In genomic region chr15:92617197-92618037, GRCh38 we compare ENCODE assay signal across 9 cellular contexts. TPM values are rescaled to one million over a fixed set of nuclear protein-coding genes. Genes with fewer than 3 reads are reported as not detected.
A peak's percentile ranks its signal among the peaks of the same experiment; 100 is the strongest.
DNase-seq lines count a peak whose midpoint lies in the region; ATAC-seq and TF ChIP-seq lines count a peak whose summit lies in the region.
"Had no signal": no experiment of that assay in that cellular context is flagged by ENCODE, and none has a peak within 500 bp of the region (broad histone marks: within the 10 kb centered on the region; RNA-seq: fewer than 3 reads in every experiment).

No MANE protein-coding gene starts in this region.

- DNase-seq in PC-9 = peak; percentile 40 to 57
- DNase-seq in cardiac septum (ENCODE audit: low spot score) = peak; percentile 83
- DNase-seq in gastrocnemius medialis = peak; percentile 76 to 84
- no peak for DNase-seq in stimulated activated CD4-positive, alpha-beta T cell treated with anti-CD3 and anti-CD28 coated beads, Interleukin-4, amount 100 ng/mL, for 4 hours
- DNase-seq in EL = no peak
- DNase-seq in pons (ENCODE audit: low spot score) = no peak
- DNase-seq in GDM1 (lab: John Stamatoyannopoulos, UW) = no peak
- DNase-seq: mammary epithelial cell had no signal

- no peaks in the 10 kb centered on the region for H3K36me3 ChIP-seq in HEK293 (ENCODE audit: control insufficient read depth in 2 of 2, insufficient read depth in 1 of 2, low read length in 2 of 2)
- H3K36me3 ChIP-seq in PC-9 (ENCODE audit: low read depth) = peaks cover 12% of the 10 kb centered on the region
- no peaks in the 10 kb centered on the region for H3K36me3 ChIP-seq in gastrocnemius medialis

- intact Hi-C loops in PC-9 (cut with micrococcal nuclease; ENCODE audit: unreplicated experiment) (loop anchor here (2.0 to 10.0 kb wide), 3 partner anchors 27 to 93 kb away; partner anchors contain the start of gene FAM174B), cardiac septum (cut with DNase I) (loop anchor here (5.0 kb wide), 2 partner anchors 45 to 95 kb away; no protein-coding TSS in a partner anchor), gastrocnemius medialis (cut with DNase I; ENCODE audit: low total_unique reads) (loop anchor here (5.0 kb wide), 1 partner anchor 65 kb away; no protein-coding TSS in a partner anchor)

- H2AFZ ChIP-seq in PC-9 = no peak overlapping the region

- in situ Hi-C loops in gastrocnemius medialis (cut with MboI; ENCODE audit: low sequenced_read_pairs in 4 of 4) = loop anchor here in 2 of 4 donors (10.0 kb wide), 2 partner anchors 47 to 93 kb away; no protein-coding TSS in a partner anchor

- no peaks in the 10 kb centered on the region; the same call in 1 of the 2 replicates for H4K20me1 ChIP-seq in PC-9 (ENCODE audit: insufficient read depth)

- no peaks in the 10 kb centered on the region for H3K9me2 ChIP-seq in PC-9 (ENCODE audit: insufficient read depth)

- H3K27ac ChIP-seq in HEK293 (ENCODE audit: extremely low read depth, low read depth, low read length) (no peak overlapping the region), PC-9 (0 out of 2 replicates have a peak overlapping the region, but pooled peaks have one; percentile 11), gastrocnemius medialis (peak overlapping the region; percentile 68 to 92 (median 80))

- H3K9me3 ChIP-seq in HEK293 (ENCODE audit: control insufficient read depth, insufficient read depth, low read depth, low read length) = no peaks in the 10 kb centered on the region
- no peaks in the 10 kb centered on the region for H3K9me3 ChIP-seq in PC-9 (ENCODE audit: insufficient read depth, low read depth)
- no peaks in the 10 kb centered on the region for H3K9me3 ChIP-seq in gastrocnemius medialis

- H3K79me2 ChIP-seq in PC-9 (ENCODE audit: low read depth) = peaks cover 40% of the 10 kb centered on the region

- BruUV-seq in PC-9 (replicated peaks; lab: Mats Ljungman, UMichigan) = no TSS peak

- H3K4me1 ChIP-seq in HEK293 (ENCODE audit: control insufficient read depth, insufficient read depth, low read length) (no peaks in the 10 kb centered on the region), PC-9 (replicated peaks; ENCODE audit: insufficient read depth) (no peaks in the 10 kb centered on the region; the same call in 1 of the 2 replicates), gastrocnemius medialis (peaks cover 35 to 42% of the 10 kb centered on the region in 2 donors)

- CTCF ChIA-PET in HEK293 (lab: Yijun Ruan, JAX) = interaction anchor here (0.5 kb wide), 1 partner anchor 58 kb away, joined by 3 read pairs; no protein-coding TSS in a partner anchor
- CTCF ChIA-PET in PC-9 (lab: Charles Lee) = no interaction called here

- no peak overlapping the region for H3K4me2 ChIP-seq in PC-9

- TF ChIP-seq CTCF in HEK293 (tag by site-specific recombination; IDR thresholded peaks at IDR 0.05) (no peak), PC-9 (conservative IDR thresholded peaks at IDR 0.05) (no peak), gastrocnemius medialis (IDR thresholded peaks at IDR 0.05 in 4 of 5, conservative IDR thresholded peaks at IDR 0.05 in 1 of 5) (no peak)

- ATAC-seq in gastrocnemius medialis = peak; percentile 73 to 75

- TF ChIP-seq POLR2A in gastrocnemius medialis (IDR thresholded peaks at IDR 0.05) = peak in 1 of 2 donors; percentile 30

- POLR2A ChIA-PET in HEK293 (lab: Yijun Ruan, JAX) (no interaction called here), PC-9 (lab: Charles Lee; ENCODE audit: unreplicated experiment) (interaction anchor here (0.5 kb wide), 1 partner anchor 185 kb away, joined by 29 read pairs; no protein-coding TSS in a partner anchor)

- H3K4me3 ChIP-seq in HEK293 (ENCODE audit: low read depth, low read length) (no peak overlapping the region), PC-9 (no peak overlapping the region), gastrocnemius medialis (peak overlapping the region in 2 of 4 donors; percentile 5 to 10)

- H3K27me3 ChIP-seq in PC-9 (ENCODE audit: insufficient read depth, low read depth) = no peaks in the 10 kb centered on the region
- H3K27me3 ChIP-seq in gastrocnemius medialis = no peaks in the 10 kb centered on the region

- H3F3A ChIP-seq in PC-9 (ENCODE audit: insufficient read depth, low read depth) = peaks cover 17% of the 10 kb centered on the region

TF ChIP-seq in HEK293, 187 proteins besides CTCF, POLR2A, EP300 and RAD21:
- peak; percentile 31; the same call in 1 of the 2 replicates for TF ChIP-seq EGR2 (tag by site-specific recombination; IDR thresholded peaks at IDR 0.05; ENCODE audit: low read depth)
- TF ChIP-seq ZNF658 (tag by site-specific recombination; IDR thresholded peaks at IDR 0.05) = no peak
- TF ChIP-seq ZFHX2 (tag by site-specific recombination; conservative IDR thresholded peaks at IDR 0.05) = peak; percentile 24; the same call in 1 of the 2 replicates
- TF ChIP-seq ZNF707 (tag by site-specific recombination; IDR thresholded peaks at IDR 0.05) = no peak

RNA-seq across cellular contexts. Expression of gene FAM174B, which starts 38.2 kb away (rescaled TPM):
- total RNA-seq in PC-9 (2021) = 77.5 and 90.3 TPM in 2 replicates
- 6.5 TPM for total RNA-seq in cardiac septum
- total RNA-seq in gastrocnemius medialis = 10 to 100 TPM in 3 of 4 donors, 1 to 10 TPM in 1; 7.6 to 22.5 (median 11.6) TPM

Comparison
In these comparisons a context has a peak if more than half of its experiments do, and no peak if none do; other contexts are left out.
1. DNase-seq: peak in PC-9 (2 of 2), cardiac septum (single experiment) and gastrocnemius medialis (2 of 2); none in stimulated activated CD4-positive, alpha-beta T cell treated with anti-CD3 and anti-CD28 coated beads, Interleukin-4, amount 100 ng/mL, for 4 hours (0 of 2), EL (single experiment), pons (single experiment) and GDM1 (single experiment).